ENCODE assay signal across 1 cellular context in the genomic region with DNA sequence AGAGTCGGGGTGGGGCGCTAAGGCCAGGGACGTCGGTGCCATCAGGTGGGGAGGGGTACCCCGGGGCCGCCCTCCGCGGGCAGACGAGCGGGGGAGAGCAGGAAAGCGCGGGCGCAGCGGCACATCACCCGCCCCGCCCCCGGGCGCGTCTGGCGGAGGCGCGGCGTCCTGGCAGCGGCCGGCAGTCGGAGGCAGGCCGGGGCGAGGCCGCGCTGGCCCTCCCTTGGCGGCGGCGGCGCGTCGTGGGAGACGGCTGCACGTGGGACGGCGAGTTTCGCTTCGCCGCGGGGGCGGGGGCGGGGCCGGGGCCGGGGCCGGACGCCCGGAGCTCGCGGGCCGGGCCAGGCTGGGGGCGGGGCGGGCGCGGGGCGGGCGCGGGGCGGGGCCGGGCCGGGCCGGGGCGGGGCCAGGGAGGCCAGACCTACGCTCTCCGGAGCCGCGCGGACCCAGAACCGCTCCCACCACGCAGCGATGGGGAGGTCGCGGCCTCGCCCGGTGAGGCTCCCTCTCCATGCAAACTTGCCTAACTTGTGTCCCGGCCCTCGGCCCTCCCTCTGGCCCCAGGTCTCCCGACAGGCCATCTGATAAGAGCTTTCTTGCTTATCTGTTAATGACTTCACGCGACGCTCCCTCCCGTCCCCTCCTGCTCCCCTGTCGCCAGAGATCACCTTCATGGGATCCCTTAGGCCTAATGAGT.
TF ChIP-seq lines count a peak whose summit lies in the region.

No MANE protein-coding gene starts in this region.

TF ChIP-seq in HepG2, 621 proteins besides CTCF, POLR2A, EP300 and RAD21 (continued from another document and continues in another):
- TF ChIP-seq, protein P1, sequence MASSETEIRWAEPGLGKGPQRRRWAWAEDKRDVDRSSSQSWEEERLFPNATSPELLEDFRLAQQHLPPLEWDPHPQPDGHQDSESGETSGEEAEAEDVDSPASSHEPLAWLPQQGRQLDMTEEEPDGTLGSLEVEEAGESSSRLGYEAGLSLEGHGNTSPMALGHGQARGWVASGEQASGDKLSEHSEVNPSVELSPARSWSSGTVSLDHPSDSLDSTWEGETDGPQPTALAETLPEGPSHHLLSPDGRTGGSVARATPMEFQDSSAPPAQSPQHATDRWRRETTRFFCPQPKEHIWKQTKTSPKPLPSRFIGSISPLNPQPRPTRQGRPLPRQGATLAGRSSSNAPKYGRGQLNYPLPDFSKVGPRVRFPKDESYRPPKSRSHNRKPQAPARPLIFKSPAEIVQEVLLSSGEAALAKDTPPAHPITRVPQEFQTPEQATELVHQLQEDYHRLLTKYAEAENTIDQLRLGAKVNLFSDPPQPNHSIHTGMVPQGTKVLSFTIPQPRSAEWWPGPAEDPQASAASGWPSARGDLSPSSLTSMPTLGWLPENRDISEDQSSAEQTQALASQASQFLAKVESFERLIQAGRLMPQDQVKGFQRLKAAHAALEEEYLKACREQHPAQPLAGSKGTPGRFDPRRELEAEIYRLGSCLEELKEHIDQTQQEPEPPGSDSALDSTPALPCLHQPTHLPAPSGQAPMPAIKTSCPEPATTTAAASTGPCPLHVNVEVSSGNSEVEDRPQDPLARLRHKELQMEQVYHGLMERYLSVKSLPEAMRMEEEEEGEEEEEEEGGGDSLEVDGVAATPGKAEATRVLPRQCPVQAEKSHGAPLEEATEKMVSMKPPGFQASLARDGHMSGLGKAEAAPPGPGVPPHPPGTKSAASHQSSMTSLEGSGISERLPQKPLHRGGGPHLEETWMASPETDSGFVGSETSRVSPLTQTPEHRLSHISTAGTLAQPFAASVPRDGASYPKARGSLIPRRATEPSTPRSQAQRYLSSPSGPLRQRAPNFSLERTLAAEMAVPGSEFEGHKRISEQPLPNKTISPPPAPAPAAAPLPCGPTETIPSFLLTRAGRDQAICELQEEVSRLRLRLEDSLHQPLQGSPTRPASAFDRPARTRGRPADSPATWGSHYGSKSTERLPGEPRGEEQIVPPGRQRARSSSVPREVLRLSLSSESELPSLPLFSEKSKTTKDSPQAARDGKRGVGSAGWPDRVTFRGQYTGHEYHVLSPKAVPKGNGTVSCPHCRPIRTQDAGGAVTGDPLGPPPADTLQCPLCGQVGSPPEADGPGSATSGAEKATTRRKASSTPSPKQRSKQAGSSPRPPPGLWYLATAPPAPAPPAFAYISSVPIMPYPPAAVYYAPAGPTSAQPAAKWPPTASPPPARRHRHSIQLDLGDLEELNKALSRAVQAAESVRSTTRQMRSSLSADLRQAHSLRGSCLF (CRISPR knock-in tag; IDR thresholded peaks at IDR 0.05; ENCODE audit: borderline replicate concordance): no peak
- TF ChIP-seq, protein P2, sequence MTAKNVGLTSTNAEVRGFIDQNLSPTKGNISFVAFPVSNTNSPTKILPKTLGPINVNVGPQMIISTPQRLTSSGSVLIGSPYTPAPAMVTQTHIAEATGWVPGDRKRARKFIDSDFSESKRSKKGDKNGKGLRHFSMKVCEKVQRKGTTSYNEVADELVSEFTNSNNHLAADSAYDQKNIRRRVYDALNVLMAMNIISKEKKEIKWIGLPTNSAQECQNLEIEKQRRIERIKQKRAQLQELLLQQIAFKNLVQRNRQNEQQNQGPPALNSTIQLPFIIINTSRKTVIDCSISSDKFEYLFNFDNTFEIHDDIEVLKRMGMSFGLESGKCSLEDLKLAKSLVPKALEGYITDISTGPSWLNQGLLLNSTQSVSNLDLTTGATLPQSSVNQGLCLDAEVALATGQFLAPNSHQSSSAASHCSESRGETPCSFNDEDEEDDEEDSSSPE (CRISPR knock-in tag; IDR thresholded peaks at IDR 0.05): no peak
- no peak for TF ChIP-seq NFE2 (CRISPR knock-in tag; IDR thresholded peaks at IDR 0.05)
- TF ChIP-seq U2AF1 (optimal IDR thresholded peaks at IDR 0.05; ENCODE audit: low read depth, low read length): no peak
- TF ChIP-seq GATAD2A (CRISPR knock-in tag; IDR thresholded peaks at IDR 0.05): no peak
- 0 out of 3 replicates have a peak, but pooled peaks have one; percentile 25 for TF ChIP-seq MXI1 (IDR thresholded peaks at IDR 0.05; ENCODE audit: borderline replicate concordance, low read depth, low read length)
- TF ChIP-seq FOSL2 (CRISPR knock-in tag; IDR thresholded peaks at IDR 0.05): no peak
- no peak; the same call in 1 of the 2 replicates for TF ChIP-seq SRY (CRISPR knock-in tag; IDR thresholded peaks at IDR 0.05)
- TF ChIP-seq RFXAP (CRISPR knock-in tag; IDR thresholded peaks at IDR 0.05; ENCODE audit: borderline replicate concordance): no peak
- no peak for TF ChIP-seq BCL3 (CRISPR knock-in tag; IDR thresholded peaks at IDR 0.05)
- TF ChIP-seq TRAFD1 (CRISPR knock-in tag; IDR thresholded peaks at IDR 0.05; ENCODE audit: borderline replicate concordance): no peak
- no peak for TF ChIP-seq ZNF430 (CRISPR knock-in tag; IDR thresholded peaks at IDR 0.05)
- TF ChIP-seq ZNF382 (CRISPR knock-in tag; IDR thresholded peaks at IDR 0.05; ENCODE audit: borderline replicate concordance): no peak
- no peak for TF ChIP-seq ZNF329 (CRISPR knock-in tag; IDR thresholded peaks at IDR 0.05; ENCODE audit: low read depth)
- no peak for TF ChIP-seq RARG (CRISPR knock-in tag; IDR thresholded peaks at IDR 0.05; ENCODE audit: low read depth)
- TF ChIP-seq MAX (IDR thresholded peaks at IDR 0.05): peak; percentile 89
- no peak for TF ChIP-seq ZNF180 (CRISPR knock-in tag; IDR thresholded peaks at IDR 0.05; ENCODE audit: borderline replicate concordance, low read depth)
- peak; percentile 47; the same call in 1 of the 2 replicates for TF ChIP-seq ZNF275 (CRISPR knock-in tag; IDR thresholded peaks at IDR 0.05; ENCODE audit: borderline replicate concordance)
- TF ChIP-seq, protein P3, sequence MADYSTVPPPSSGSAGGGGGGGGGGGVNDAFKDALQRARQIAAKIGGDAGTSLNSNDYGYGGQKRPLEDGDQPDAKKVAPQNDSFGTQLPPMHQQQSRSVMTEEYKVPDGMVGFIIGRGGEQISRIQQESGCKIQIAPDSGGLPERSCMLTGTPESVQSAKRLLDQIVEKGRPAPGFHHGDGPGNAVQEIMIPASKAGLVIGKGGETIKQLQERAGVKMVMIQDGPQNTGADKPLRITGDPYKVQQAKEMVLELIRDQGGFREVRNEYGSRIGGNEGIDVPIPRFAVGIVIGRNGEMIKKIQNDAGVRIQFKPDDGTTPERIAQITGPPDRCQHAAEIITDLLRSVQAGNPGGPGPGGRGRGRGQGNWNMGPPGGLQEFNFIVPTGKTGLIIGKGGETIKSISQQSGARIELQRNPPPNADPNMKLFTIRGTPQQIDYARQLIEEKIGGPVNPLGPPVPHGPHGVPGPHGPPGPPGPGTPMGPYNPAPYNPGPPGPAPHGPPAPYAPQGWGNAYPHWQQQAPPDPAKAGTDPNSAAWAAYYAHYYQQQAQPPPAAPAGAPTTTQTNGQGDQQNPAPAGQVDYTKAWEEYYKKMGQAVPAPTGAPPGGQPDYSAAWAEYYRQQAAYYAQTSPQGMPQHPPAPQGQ (CRISPR knock-in tag; IDR thresholded peaks at IDR 0.05; ENCODE audit: borderline replicate concordance): no peak
- no peak for TF ChIP-seq PHF21A (CRISPR knock-in tag; IDR thresholded peaks at IDR 0.05)
- TF ChIP-seq, protein P4, sequence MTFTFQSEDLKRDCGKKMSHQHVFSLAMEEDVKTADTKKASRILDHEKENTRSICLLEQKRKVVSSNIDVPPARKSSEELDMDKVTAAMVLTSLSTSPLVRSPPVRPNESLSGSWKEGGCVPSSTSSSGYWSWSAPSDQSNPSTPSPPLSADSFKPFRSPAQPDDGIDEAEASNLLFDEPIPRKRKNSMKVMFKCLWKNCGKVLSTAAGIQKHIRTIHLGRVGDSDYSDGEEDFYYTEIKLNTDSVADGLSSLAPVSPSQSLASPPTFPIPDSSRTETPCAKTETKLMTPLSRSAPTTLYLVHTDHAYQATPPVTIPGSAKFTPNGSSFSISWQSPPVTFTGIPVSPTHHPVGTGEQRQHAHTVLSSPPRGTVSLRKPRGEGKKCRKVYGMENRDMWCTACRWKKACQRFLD (CRISPR knock-in tag; IDR thresholded peaks at IDR 0.05; ENCODE audit: borderline replicate concordance): no peak
- no peak for TF ChIP-seq CCDC6 (CRISPR knock-in tag; IDR thresholded peaks at IDR 0.05)
- no peak for TF ChIP-seq ZNF383 (CRISPR knock-in tag; IDR thresholded peaks at IDR 0.05; ENCODE audit: borderline replicate concordance)
- no peak; the same call in 1 of the 2 replicates for TF ChIP-seq HIVEP1 (CRISPR knock-in tag; IDR thresholded peaks at IDR 0.05)
- TF ChIP-seq NFIB (CRISPR knock-in tag; IDR thresholded peaks at IDR 0.05; ENCODE audit: borderline replicate concordance): no peak
- no peak for TF ChIP-seq HES4 (CRISPR knock-in tag; IDR thresholded peaks at IDR 0.05; ENCODE audit: borderline replicate concordance)
- TF ChIP-seq EHMT2 (IDR thresholded peaks at IDR 0.05; ENCODE audit: borderline replicate concordance, low read depth, low read length): no peak
- TF ChIP-seq TP53 (CRISPR knock-in tag; conservative IDR thresholded peaks at IDR 0.05): no peak
- TF ChIP-seq SNAI1 (CRISPR knock-in tag; IDR thresholded peaks at IDR 0.05; ENCODE audit: borderline replicate concordance): 0 out of 2 replicates have a peak, but pooled peaks have one; percentile 25
- no peak for TF ChIP-seq BCLAF1 (IDR thresholded peaks at IDR 0.05)
- TF ChIP-seq KDM4B (CRISPR knock-in tag; IDR thresholded peaks at IDR 0.05): no peak
- no peak for TF ChIP-seq ZNF564 (CRISPR knock-in tag; IDR thresholded peaks at IDR 0.05)
- no peak for TF ChIP-seq KAT2B (IDR thresholded peaks at IDR 0.05; ENCODE audit: borderline replicate concordance, low read depth, low read length)
- no peak for TF ChIP-seq CHD4 (IDR thresholded peaks at IDR 0.05; ENCODE audit: borderline replicate concordance, low read length)
- TF ChIP-seq ARNTL (CRISPR knock-in tag; IDR thresholded peaks at IDR 0.05): no peak
- no peak for TF ChIP-seq MAFK (conservative IDR thresholded peaks at IDR 0.05 in 1 of 2, IDR thresholded peaks at IDR 0.05 in 1 of 2; ENCODE audit: low read length in 2 of 2)
- TF ChIP-seq TCF7 (IDR thresholded peaks at IDR 0.05; ENCODE audit: low read depth): no peak
- TF ChIP-seq ZNF260 (CRISPR knock-in tag; IDR thresholded peaks at IDR 0.05; ENCODE audit: borderline replicate concordance, low read depth): no peak
- no peak for TF ChIP-seq SCMH1 (CRISPR knock-in tag; IDR thresholded peaks at IDR 0.05; ENCODE audit: borderline replicate concordance)
- TF ChIP-seq CC2D1A (CRISPR knock-in tag; IDR thresholded peaks at IDR 0.05): no peak
- no peak for TF ChIP-seq ESRRA (CRISPR knock-in tag; IDR thresholded peaks at IDR 0.05; ENCODE audit: low read depth)
- TF ChIP-seq SUZ12 (IDR thresholded peaks at IDR 0.05; ENCODE audit: low read depth, low read length): no peak
- no peak for TF ChIP-seq ATF7-NPFF (CRISPR knock-in tag; IDR thresholded peaks at IDR 0.05; ENCODE audit: low read depth)
- 0 out of 2 replicates have a peak, but pooled peaks have one; percentile 3 for TF ChIP-seq RFX5 (IDR thresholded peaks at IDR 0.05; ENCODE audit: low read depth, low read length)
- TF ChIP-seq ELF1 (CRISPR knock-in tag; IDR thresholded peaks at IDR 0.05): no peak
